10 cellular contexts compared by ENCODE assay signal in the genomic region with DNA sequence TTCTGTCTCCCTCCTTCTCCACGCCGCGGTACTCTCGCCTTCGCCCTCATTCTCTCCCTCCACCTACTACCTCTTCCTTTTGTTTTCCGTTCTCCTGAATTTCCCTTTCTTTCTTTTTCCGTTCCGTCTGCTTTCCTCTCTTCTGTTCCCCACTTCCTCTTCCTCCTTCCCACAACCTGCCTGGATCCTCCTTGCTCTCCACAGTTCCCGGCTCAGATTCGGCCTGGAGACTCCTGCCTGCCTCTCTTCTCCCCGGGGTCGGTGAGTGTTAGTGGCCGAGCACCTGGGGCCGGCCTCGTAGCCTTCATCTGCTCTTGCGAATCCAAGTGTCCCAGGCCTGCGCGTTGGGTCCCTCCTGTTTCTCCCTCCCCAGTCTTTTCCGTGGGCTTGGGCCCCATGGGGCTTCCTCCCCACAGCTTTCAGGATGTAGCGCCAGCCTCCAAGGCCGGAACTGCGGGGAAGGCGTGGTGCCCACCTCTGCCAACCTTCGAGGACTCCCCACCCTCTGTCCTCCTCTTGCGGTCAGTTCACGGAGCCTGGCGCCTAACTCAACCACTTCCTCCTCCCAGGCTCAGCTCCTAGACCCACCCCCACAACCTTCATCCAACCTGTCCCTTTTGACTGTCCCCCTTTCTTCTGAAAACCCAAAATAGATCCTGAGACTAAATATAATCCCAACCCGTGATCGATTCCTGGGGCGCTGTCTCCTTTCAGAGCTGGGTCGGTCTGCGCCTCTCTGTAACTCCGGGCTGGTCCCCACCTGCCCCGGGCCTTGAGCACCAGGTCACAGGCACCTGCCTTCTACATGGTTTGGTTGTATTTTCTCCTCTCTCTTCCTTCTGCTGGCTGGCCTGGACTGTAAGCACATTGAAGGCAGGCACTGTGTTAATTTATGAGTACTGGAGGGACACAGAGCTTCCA. TPM values are rescaled to one million over a fixed set of nuclear protein-coding genes. Genes with fewer than 3 reads are reported as not detected.
A peak's percentile ranks its signal among the peaks of the same experiment; 100 is the strongest.
DNase-seq lines count a peak whose midpoint lies in the region; ATAC-seq, FAIRE-seq and TF ChIP-seq lines count a peak whose summit lies in the region.
"Had no signal": no experiment of that assay in that cellular context is flagged by ENCODE, and none has a peak within 500 bp of the region (broad histone marks: within the 10 kb centered on the region; RNA-seq: fewer than 3 reads in every experiment).

No MANE protein-coding gene starts in this region.

- BruUV-seq in HepG2 (replicated peaks; lab: Mats Ljungman, UMichigan): no TSS peak

- H3K9me3 Mint-ChIP-seq in activated naive CD4-positive, alpha-beta T cell treated with anti-CD3 and anti-CD28 coated beads, Interleukin-2, amount 10 ng/mL, durations not matched to agents 7 days and 5 days: peaks cover 11% of the 10 kb centered on the region

- no peak overlapping the region for H3K9ac ChIP-seq in HepG2 (ENCODE audit: insufficient read depth, low read depth, low read length)
- H3K9ac ChIP-seq: BLaER1 had no signal

- H3K4me1 ChIP-seq in HepG2 (ENCODE audit: insufficient read depth, low read length): peaks cover 14% of the 10 kb centered on the region
- peaks cover 18 to 49% of the 10 kb centered on the region in 2 donors for H3K4me1 ChIP-seq in thoracic aorta (ENCODE audit: control insufficient read depth in 1 of 2, low read depth in 2 of 2)

- in situ Hi-C loops in HepG2 (cut with HindIII; ENCODE audit: extremely low pct_ligation_motif_present, low pct_unique_long_range_greater_than_20kb): no loop called here

- H3K79me2 ChIP-seq in HepG2 (ENCODE audit: insufficient read depth, low read length): no peaks in the 10 kb centered on the region

- H3K27me3 ChIP-seq in HepG2 (ENCODE audit: control insufficient read depth in 1 of 2, insufficient read depth in 2 of 2, low read length in 2 of 2): peaks cover 15 to 92% of the 10 kb centered on the region in 2 experiments
- H3K27me3 ChIP-seq in thoracic aorta (replicated peaks; ENCODE audit: insufficient read depth): peaks cover 49% of the 10 kb centered on the region

- 57% methylated on average over 34 of the region's 34 CpGs for WGBS in HepG2 (ENCODE audit: low lambda C conversion rate)

- FAIRE-seq in HepG2 (lab: Jason Lieb, UNC): no peak

- no peak overlapping the region for H3K4me2 ChIP-seq in HepG2 (ENCODE audit: low read depth, low read length)

- CTCF ChIA-PET in activated naive CD4-positive, alpha-beta T cell treated with anti-CD3 and anti-CD28 coated beads, Interleukin-2, amount 10 ng/mL, durations not matched to agents 7 days and 5 days (lab: Charles Lee): interaction anchor here (1.6 to 3.2 kb wide), 2 partner anchors 7 to 529 kb away, joined by 4 to 10 read pairs; partner anchors contain the start of gene NRN1
- CTCF ChIA-PET in HepG2 (lab: Yijun Ruan, JAX; ENCODE audit: low intra/inter-chr PET ratio, low total read pairs): no interaction called here

- no peak for TF ChIP-seq EP300 in HepG2 (IDR thresholded peaks at IDR 0.05; ENCODE audit: low read depth in 2 of 2, low read length in 2 of 2)
- TF ChIP-seq EP300 in HepG2 (CRISPR knock-in tag; IDR thresholded peaks at IDR 0.05; ENCODE audit: borderline replicate concordance): no peak

- H3K9me3 ChIP-seq in HepG2 (ENCODE audit: low read length) (no peaks in the 10 kb centered on the region), thoracic aorta (no peaks in the 10 kb centered on the region)

- peak; percentile 23 for DNase-seq in activated naive CD4-positive, alpha-beta T cell treated with anti-CD3 and anti-CD28 coated beads, Interleukin-2, amount 10 ng/mL, durations not matched to agents 7 days and 5 days
- no peak for DNase-seq in activated naive CD4-positive, alpha-beta T cell treated with anti-CD3 and anti-CD28 coated beads, Interleukin-2, amount 50 U/mL, for 16 hours
- no peak for DNase-seq in HepG2 (ENCODE audit: low spot score)
- DNase-seq in thoracic aorta (ENCODE audit: low spot score): no peak
- no peak for DNase-seq in globus pallidus (ENCODE audit: low spot score)
- DNase-seq: amniotic stem cell had no signal

- peaks cover 82% of the 10 kb centered on the region for H3K4me1 Mint-ChIP-seq in activated naive CD4-positive, alpha-beta T cell treated with anti-CD3 and anti-CD28 coated beads, Interleukin-2, amount 10 ng/mL, durations not matched to agents 7 days and 5 days

- H3K27me3 Mint-ChIP-seq in activated naive CD4-positive, alpha-beta T cell treated with anti-CD3 and anti-CD28 coated beads, Interleukin-2, amount 10 ng/mL, durations not matched to agents 7 days and 5 days: peaks cover 100% of the 10 kb centered on the region

- no peak for TF ChIP-seq POLR2A in HepG2 (IDR thresholded peaks at IDR 0.05; ENCODE audit: insufficient read depth in 1 of 2, low read depth in 2 of 2, low read length in 2 of 2)

- peak overlapping the region; percentile 73 for H3K27ac Mint-ChIP-seq in activated naive CD4-positive, alpha-beta T cell treated with anti-CD3 and anti-CD28 coated beads, Interleukin-2, amount 10 ng/mL, durations not matched to agents 7 days and 5 days

- no peaks in the 10 kb centered on the region for H4K20me1 ChIP-seq in HepG2 (ENCODE audit: insufficient read depth, low read length)

- no peak for TF ChIP-seq RAD21 in HepG2 (CRISPR knock-in tag; IDR thresholded peaks at IDR 0.05)

- ATAC-seq in HepG2 (no peak), thoracic aorta (ENCODE audit: insufficient number of reproducible peaks, low FRiP score, low read depth) (no peak), GM19463 (IDR thresholded peaks at IDR 0.05; ENCODE audit: unreplicated experiment) (no peak), HG03196 (IDR thresholded peaks at IDR 0.05; ENCODE audit: unreplicated experiment) (no peak)

- peak overlapping the region; percentile 46 for H3K4me3 Mint-ChIP-seq in activated naive CD4-positive, alpha-beta T cell treated with anti-CD3 and anti-CD28 coated beads, Interleukin-2, amount 10 ng/mL, durations not matched to agents 7 days and 5 days

- intact Hi-C loops in HepG2 (cut with micrococcal nuclease; ENCODE audit: unreplicated experiment): no loop called here

- H3K36me3 ChIP-seq in HepG2 (replicated peaks in 1 of 2; ENCODE audit: control insufficient read depth in 1 of 2, insufficient read depth in 2 of 2, low read length in 2 of 2) (no peaks in the 10 kb centered on the region), thoracic aorta (no peaks in the 10 kb centered on the region)
- H3K36me3 ChIP-seq: BLaER1 had no signal

- TF ChIP-seq CTCF in HepG2 (CRISPR knock-in tag; IDR thresholded peaks at IDR 0.05): no peak
- TF ChIP-seq CTCF in thoracic aorta (IDR thresholded peaks at IDR 0.05): no peak

- POLR2A ChIA-PET in HepG2 (lab: Yijun Ruan, JAX): interaction anchor here (0.7 kb wide), 1 partner anchor 822 kb away, joined by 3 read pairs; no protein-coding TSS in a partner anchor

- H3K27ac ChIP-seq in angular gyrus (ENCODE audit: low read depth, low read length) (peak overlapping the region; percentile 45), HepG2 (ENCODE audit: extremely low read length, insufficient read depth, low read length) (no peak overlapping the region), thoracic aorta (no peak overlapping the region)
- H3K27ac ChIP-seq: BLaER1 had no signal

- no peak overlapping the region for H2AFZ ChIP-seq in HepG2 (ENCODE audit: low read length)

- peaks cover 65% of the 10 kb centered on the region for H3K36me3 Mint-ChIP-seq in activated naive CD4-positive, alpha-beta T cell treated with anti-CD3 and anti-CD28 coated beads, Interleukin-2, amount 10 ng/mL, durations not matched to agents 7 days and 5 days

- H3K4me3 ChIP-seq in HepG2 (replicated peaks in 1 of 3; ENCODE audit: insufficient read depth in 1 of 3, low read depth in 2 of 3, low read length in 3 of 3) (no peak overlapping the region), thoracic aorta (peak overlapping the region; percentile 49)
- H3K4me3 ChIP-seq: BLaER1 had no signal

TF ChIP-seq in HepG2, 621 proteins besides CTCF, POLR2A, EP300 and RAD21:
- TF ChIP-seq IKZF1 (IDR thresholded peaks at IDR 0.05) (0 out of 2 replicates have a peak, but pooled peaks have one; percentile 35), ZNF597 (CRISPR knock-in tag; IDR thresholded peaks at IDR 0.05) (no peak)

RNA-seq across cellular contexts. Expression of gene NRN1, which starts 6.8 kb away (rescaled TPM):
- not detected in 2 replicates for total RNA-seq in HepG2 (2016; rRNA removed; fragmentation: Illumina TruSeq; extraction: Trizol)
- total RNA-seq in HepG2 (2016; cell fraction: cytosol; rRNA removed; fragmentation: Illumina TruSeq; extraction: Trizol; ENCODE audit: low read depth): not detected in 2 replicates
- total RNA-seq in HepG2 (2016; cell fraction: insoluble cytoplasmic fraction; rRNA removed; fragmentation: Illumina TruSeq; extraction: Trizol): not detected in 2 replicates
- 0.24 TPM in 1 of 2 replicates, not detected in the other for total RNA-seq in HepG2 (2016; cell fraction: membrane; rRNA removed; fragmentation: Illumina TruSeq; extraction: Trizol)
- total RNA-seq in HepG2 (2016; cell fraction: nucleus; rRNA removed; fragmentation: Illumina TruSeq; extraction: Trizol): not detected in 2 replicates
- polyA plus RNA-seq in HepG2 (2011; rRNA removed): 0.04 and 0.11 TPM in 2 replicates
- 0.12 and 0.18 TPM in 2 replicates for polyA plus RNA-seq in HepG2 (2011; cell fraction: cytosol; rRNA removed)
- 0.14 TPM in 1 of 2 replicates, not detected in the other for polyA plus RNA-seq in HepG2 (2011; cell fraction: nucleus; rRNA removed)
- polyA plus RNA-seq in HepG2 (2012): 0.08 and 0.30 TPM in 2 replicates
- polyA plus RNA-seq in HepG2 (2016; cell fraction: cytosol; fragmentation: Illumina TruSeq; extraction: Trizol; ENCODE audit: low read depth): not detected in 2 replicates
- polyA plus RNA-seq in HepG2 (2016; cell fraction: insoluble cytoplasmic fraction; fragmentation: Illumina TruSeq; extraction: Trizol; ENCODE audit: low read depth): not detected in 2 replicates
- 0.13 TPM in 1 of 2 replicates, not detected in the other for polyA plus RNA-seq in HepG2 (2016; cell fraction: membrane; fragmentation: Illumina TruSeq; extraction: Trizol; ENCODE audit: low read depth)
- not detected in 2 replicates for polyA plus RNA-seq in HepG2 (2016; cell fraction: nucleus; fragmentation: Illumina TruSeq; extraction: Trizol; ENCODE audit: insufficient read depth, low read depth)
- not detected in 2 replicates for polyA minus RNA-seq in HepG2 (2011; rRNA and poly(A)+ RNA removed; ENCODE audit: low replicate concordance)
- polyA minus RNA-seq in HepG2 (2011; cell fraction: cytosol; rRNA and poly(A)+ RNA removed): not detected in 2 replicates
- not detected in 2 replicates for polyA minus RNA-seq in HepG2 (2011; cell fraction: nucleus; rRNA and poly(A)+ RNA removed)
- 1 to 10 TPM; 5.0 to 7.5 TPM for total RNA-seq in thoracic aorta
